Comparison of ENCODE assay signal across 8 cellular contexts in genomic region chr15:92819312-92820232, GRCh38.
DNase-seq lines count a peak whose midpoint lies in the region; ATAC-seq, FAIRE-seq and TF ChIP-seq lines count a peak whose summit lies in the region.

No MANE protein-coding gene starts in this region.

- H3K9ac ChIP-seq in endocrine pancreas (ENCODE audit: control insufficient read depth, insufficient read depth, low read length) = peak overlapping the region; percentile 38

- H3K27me3 ChIP-seq in Panc1 (ENCODE audit: control insufficient read depth, insufficient read depth, low read length) (no peaks in the 10 kb centered on the region), endocrine pancreas (ENCODE audit: control insufficient read depth, insufficient read depth, low read length) (no peaks in the 10 kb centered on the region)
- no peaks in the 10 kb centered on the region for H3K27me3 ChIP-seq in naive thymus-derived CD4-positive, alpha-beta T cell (ENCODE audit: control insufficient read depth in 2 of 2, insufficient read depth in 2 of 2, low read length in 2 of 2)

- TF ChIP-seq EP300 in A549 (IDR thresholded peaks at IDR 0.05) = no peak

- in situ Hi-C loops in Panc1 (cut with HindIII; ENCODE audit: low pct_unique_long_range_greater_than_20kb, low sequenced_read_pairs) = no loop called here

- H3K4me2 ChIP-seq in A549 = peak overlapping the region; percentile 92

- TF ChIP-seq RAD21 in A549 (conservative IDR thresholded peaks at IDR 0.05 in 1 of 2, IDR thresholded peaks at IDR 0.05 in 1 of 2) = no peak

- H3K27me3 Mint-ChIP-seq in naive thymus-derived CD4-positive, alpha-beta T cell = no peaks in the 10 kb centered on the region

- H3K4me1 ChIP-seq in A549 (peaks cover 49% of the 10 kb centered on the region), Panc1 (ENCODE audit: control insufficient read depth, insufficient read depth, low read length) (peaks cover 68% of the 10 kb centered on the region), endocrine pancreas (ENCODE audit: control insufficient read depth, insufficient read depth, low read length) (peaks cover 15% of the 10 kb centered on the region)
- peaks cover 16 to 50% of the 10 kb centered on the region in 2 donors for H3K4me1 ChIP-seq in naive thymus-derived CD4-positive, alpha-beta T cell (ENCODE audit: control insufficient read depth in 2 of 2, insufficient read depth in 2 of 2, low read length in 2 of 2)

- H3K27ac Mint-ChIP-seq in naive thymus-derived CD4-positive, alpha-beta T cell = peak overlapping the region; percentile 78 to 98 (median 91)

- POLR2A ChIA-PET in A549 (lab: Yijun Ruan, JAX) (interaction anchor here (0.5 to 11.4 kb wide), 17 partner anchors 8 to 95 kb away, joined by 3 to 231 read pairs (median 7); partner anchors contain the start of gene CHD2), Panc1 (lab: Charles Lee) (interaction anchor here (0.6 to 3.3 kb wide), 7 partner anchors 9 to 1194 kb away, joined by 3 to 26 read pairs (median 4); no protein-coding TSS in a partner anchor)
- POLR2A ChIA-PET in naive thymus-derived CD4-positive, alpha-beta T cell (lab: Charles Lee) = interaction anchor here (0.7 to 11.4 kb wide), 22 partner anchors 8 to 97 kb away, joined by 3 to 362 read pairs (median 8); partner anchors contain the start of gene CHD2

- H3K36me3 Mint-ChIP-seq in naive thymus-derived CD4-positive, alpha-beta T cell = peaks cover 0 to 3% (median 0%) of the 10 kb centered on the region in 5 donors

- no peaks in the 10 kb centered on the region for H3K9me3 Mint-ChIP-seq in naive thymus-derived CD4-positive, alpha-beta T cell

- peak overlapping the region; percentile 63 to 93 (median 88) for H3K4me3 Mint-ChIP-seq in naive thymus-derived CD4-positive, alpha-beta T cell

- TF ChIP-seq CTCF in A549 (IDR thresholded peaks at IDR 0.05) (no peak), Panc1 (IDR thresholded peaks at IDR 0.05) (no peak)

- peak; percentile 28; the same call in 1 of the 2 replicates for TF ChIP-seq POLR2A in A549 (IDR thresholded peaks at IDR 0.05; ENCODE audit: low read length)

- TSS peak; percentile 99 for BruUV-seq in Panc1 (replicated peaks; lab: Mats Ljungman, UMichigan)

- intact Hi-C loops in Panc1 (cut with micrococcal nuclease; ENCODE audit: unreplicated experiment) = no loop called here
- intact Hi-C loops in naive thymus-derived CD4-positive, alpha-beta T cell (cut with micrococcal nuclease) = loop anchor here (1.0 kb wide), 6 partner anchors 10 to 81 kb away; partner anchors contain the start of gene CHD2 (in 1 of the 2)

- CTCF ChIA-PET in A549 (lab: Yijun Ruan, JAX) = interaction anchor here (0.6 to 4.8 kb wide), 15 partner anchors 8 to 1472 kb away, joined by 3 to 45 read pairs (median 4); partner anchors contain the start of gene CHD2
- CTCF ChIA-PET in Panc1 (lab: Charles Lee) = interaction anchor here (0.6 kb wide), 1 partner anchor 22 kb away, joined by 15 read pairs; no protein-coding TSS in a partner anchor
- CTCF ChIA-PET in naive thymus-derived CD4-positive, alpha-beta T cell (lab: Charles Lee) = interaction anchor here (0.6 to 6.0 kb wide), 6 partner anchors 10 to 97 kb away, joined by 3 to 39 read pairs (median 4); partner anchors contain the start of gene CHD2

- WGBS in A549 (ENCODE audit: missing lambda C conversion rate) = 2% methylated on average over 16 of the region's 16 CpGs

- peak; percentile 57 to 60 for ATAC-seq in A549
- ATAC-seq in GM21447 (IDR thresholded peaks at IDR 0.05; ENCODE audit: unreplicated experiment) = peak; percentile 4
- ATAC-seq in Panc1 = peak; percentile 30
- peak; percentile 13 for ATAC-seq in naive thymus-derived CD4-positive, alpha-beta T cell

- peak in 1 of 2 experiments; percentile 42 for DNase-seq in A549 (ENCODE audit: low read depth in 1 of 2, low spot score in 1 of 2)
- DNase-seq in Panc1 (ENCODE audit: low read depth, low spot score) = no peak
- DNase-seq in naive thymus-derived CD4-positive, alpha-beta T cell = peak in 1 of 9 donors; percentile 23
- no peak for DNase-seq in iPS-NIHi7 (ENCODE audit: extremely low spot score)
- DNase-seq in stimulated activated CD4-positive, alpha-beta T cell treated with anti-CD3 and anti-CD28 coated beads, Interleukin-12 subunit alpha, Interleukin-12 subunit beta, amount 100 ng/mL, for 4 hours = no peak
- DNase-seq in GF-D8 (lab: John Stamatoyannopoulos, UW) = no peak

- H3K9me3 ChIP-seq in A549 (no peaks in the 10 kb centered on the region), Panc1 (ENCODE audit: control insufficient read depth, insufficient read depth, low read depth, low read length) (no peaks in the 10 kb centered on the region), endocrine pancreas (ENCODE audit: control insufficient read depth, low read length) (no peaks in the 10 kb centered on the region)
- H3K9me3 ChIP-seq in naive thymus-derived CD4-positive, alpha-beta T cell (ENCODE audit: control insufficient read depth in 2 of 3, low read length in 3 of 3) = no peaks in the 10 kb centered on the region

- FAIRE-seq in A549 (lab: Jason Lieb, UNC) = peak; percentile 86

- peaks cover 24 to 78% (median 69%) of the 10 kb centered on the region in 7 donors for H3K4me1 Mint-ChIP-seq in naive thymus-derived CD4-positive, alpha-beta T cell

- H3K4me3 ChIP-seq in A549 = peak overlapping the region; percentile 37
- peak overlapping the region; percentile 32 to 48 for H3K4me3 ChIP-seq in Panc1 (ENCODE audit: low read depth in 2 of 2, low read length in 2 of 2)
- H3K4me3 ChIP-seq in endocrine pancreas (ENCODE audit: control insufficient read depth, insufficient read depth, low read length) = peak overlapping the region; percentile 68
- H3K4me3 ChIP-seq in naive thymus-derived CD4-positive, alpha-beta T cell (ENCODE audit: low read length) = peak overlapping the region; percentile 76

- H3K27ac ChIP-seq in A549 (peak overlapping the region; percentile 90 to 92), Panc1 (ENCODE audit: low read length) (peak overlapping the region; percentile 100)
- H3K27ac ChIP-seq in naive thymus-derived CD4-positive, alpha-beta T cell (ENCODE audit: low read depth, low read length) = peak overlapping the region; percentile 86

- H3K36me3 ChIP-seq in Panc1 (ENCODE audit: control insufficient read depth, insufficient read depth, low read length) (no peaks in the 10 kb centered on the region), endocrine pancreas (ENCODE audit: control insufficient read depth, insufficient read depth, low read length) (no peaks in the 10 kb centered on the region)
- no peaks in the 10 kb centered on the region for H3K36me3 ChIP-seq in naive thymus-derived CD4-positive, alpha-beta T cell (ENCODE audit: control insufficient read depth in 2 of 3, insufficient read depth in 3 of 3, low read length in 3 of 3)

TF ChIP-seq in A549, 52 proteins besides CTCF, POLR2A, EP300 and RAD21 (continues in another document):
- peak; percentile 14; the same call in 1 of the 2 replicates for TF ChIP-seq EHF (CRISPR knock-in tag; IDR thresholded peaks at IDR 0.05)
- no peak for TF ChIP-seq HES2 (IDR thresholded peaks at IDR 0.05)
- 0 out of 2 replicates have a peak, but pooled peaks have one; percentile 25 for TF ChIP-seq FOXS1 (CRISPR knock-in tag; IDR thresholded peaks at IDR 0.05)
- TF ChIP-seq SREBF2 (IDR thresholded peaks at IDR 0.05) = no peak
- TF ChIP-seq REST (IDR thresholded peaks at IDR 0.05) = no peak
- TF ChIP-seq, protein P1, sequence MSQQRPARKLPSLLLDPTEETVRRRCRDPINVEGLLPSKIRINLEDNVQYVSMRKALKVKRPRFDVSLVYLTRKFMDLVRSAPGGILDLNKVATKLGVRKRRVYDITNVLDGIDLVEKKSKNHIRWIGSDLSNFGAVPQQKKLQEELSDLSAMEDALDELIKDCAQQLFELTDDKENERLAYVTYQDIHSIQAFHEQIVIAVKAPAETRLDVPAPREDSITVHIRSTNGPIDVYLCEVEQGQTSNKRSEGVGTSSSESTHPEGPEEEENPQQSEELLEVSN (IDR thresholded peaks at IDR 0.05; ENCODE audit: borderline replicate concordance, low read depth) = no peak
- no peak for TF ChIP-seq JUNB (IDR thresholded peaks at IDR 0.05)
- TF ChIP-seq, protein P2, sequence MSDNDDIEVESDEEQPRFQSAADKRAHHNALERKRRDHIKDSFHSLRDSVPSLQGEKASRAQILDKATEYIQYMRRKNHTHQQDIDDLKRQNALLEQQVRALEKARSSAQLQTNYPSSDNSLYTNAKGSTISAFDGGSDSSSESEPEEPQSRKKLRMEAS (IDR thresholded peaks at IDR 0.05) = peak; percentile 56
- TF ChIP-seq RFX5 (IDR thresholded peaks at IDR 0.05) = no peak

Comparison
In these comparisons a context has a peak if more than half of its experiments do, and no peak if none do; other contexts are left out.
1. ATAC-seq: peak in every context shown above with its lines; median percentile 58 in A549; 30 in Panc1; 13 in naive thymus-derived CD4-positive, alpha-beta T cell; 4 in GM21447.